Comparison of ENCODE assay signal across 8 cellular contexts in genomic region chr15:85380217-85380859, GRCh38. TPM values are rescaled to one million over a fixed set of nuclear protein-coding genes. Genes with fewer than 3 reads are reported as not detected.
DNase-seq lines count a peak whose midpoint lies in the region; ATAC-seq and TF ChIP-seq lines count a peak whose summit lies in the region.

A gene with protein sequence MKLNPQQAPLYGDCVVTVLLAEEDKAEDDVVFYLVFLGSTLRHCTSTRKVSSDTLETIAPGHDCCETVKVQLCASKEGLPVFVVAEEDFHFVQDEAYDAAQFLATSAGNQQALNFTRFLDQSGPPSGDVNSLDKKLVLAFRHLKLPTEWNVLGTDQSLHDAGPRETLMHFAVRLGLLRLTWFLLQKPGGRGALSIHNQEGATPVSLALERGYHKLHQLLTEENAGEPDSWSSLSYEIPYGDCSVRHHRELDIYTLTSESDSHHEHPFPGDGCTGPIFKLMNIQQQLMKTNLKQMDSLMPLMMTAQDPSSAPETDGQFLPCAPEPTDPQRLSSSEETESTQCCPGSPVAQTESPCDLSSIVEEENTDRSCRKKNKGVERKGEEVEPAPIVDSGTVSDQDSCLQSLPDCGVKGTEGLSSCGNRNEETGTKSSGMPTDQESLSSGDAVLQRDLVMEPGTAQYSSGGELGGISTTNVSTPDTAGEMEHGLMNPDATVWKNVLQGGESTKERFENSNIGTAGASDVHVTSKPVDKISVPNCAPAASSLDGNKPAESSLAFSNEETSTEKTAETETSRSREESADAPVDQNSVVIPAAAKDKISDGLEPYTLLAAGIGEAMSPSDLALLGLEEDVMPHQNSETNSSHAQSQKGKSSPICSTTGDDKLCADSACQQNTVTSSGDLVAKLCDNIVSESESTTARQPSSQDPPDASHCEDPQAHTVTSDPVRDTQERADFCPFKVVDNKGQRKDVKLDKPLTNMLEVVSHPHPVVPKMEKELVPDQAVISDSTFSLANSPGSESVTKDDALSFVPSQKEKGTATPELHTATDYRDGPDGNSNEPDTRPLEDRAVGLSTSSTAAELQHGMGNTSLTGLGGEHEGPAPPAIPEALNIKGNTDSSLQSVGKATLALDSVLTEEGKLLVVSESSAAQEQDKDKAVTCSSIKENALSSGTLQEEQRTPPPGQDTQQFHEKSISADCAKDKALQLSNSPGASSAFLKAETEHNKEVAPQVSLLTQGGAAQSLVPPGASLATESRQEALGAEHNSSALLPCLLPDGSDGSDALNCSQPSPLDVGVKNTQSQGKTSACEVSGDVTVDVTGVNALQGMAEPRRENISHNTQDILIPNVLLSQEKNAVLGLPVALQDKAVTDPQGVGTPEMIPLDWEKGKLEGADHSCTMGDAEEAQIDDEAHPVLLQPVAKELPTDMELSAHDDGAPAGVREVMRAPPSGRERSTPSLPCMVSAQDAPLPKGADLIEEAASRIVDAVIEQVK (N-terminal part only) (plus strand): TSS chr15:85380603. CDS start chr15:85485721, 105,118 bp downstream.

- H3K4me3 Mint-ChIP-seq in activated T-cell treated with anti-CD3 and anti-CD28 coated beads, Interleukin-2, amount 50 U/mL, for 24 hours: peak within 1 kb of the TSS; percentile 90

- peak; percentile 94 for TF ChIP-seq POLR2A in esophagus muscularis mucosa (IDR thresholded peaks at IDR 0.05; ENCODE audit: low read depth)

- TF ChIP-seq EP300 in esophagus muscularis mucosa (IDR thresholded peaks at IDR 0.05): no peak

- H3K27ac Mint-ChIP-seq in activated T-cell treated with anti-CD3 and anti-CD28 coated beads, Interleukin-2, amount 50 U/mL, for 24 hours: peak within 1 kb of the TSS; percentile 96

- 0% methylated on average over 4 of the region's 57 CpGs for WGBS in esophagus muscularis mucosa

- H3K27ac ChIP-seq in esophagus muscularis mucosa (replicated peaks in 1 of 4) (peak within 1 kb of the TSS; percentile 98 to 99 (median 98)), muscle layer of duodenum (ENCODE audit: low read length) (peak within 1 kb of the TSS; percentile 74)

- no peaks in the 10 kb centered on the region for H3K36me3 ChIP-seq in esophagus muscularis mucosa
- H3K36me3 ChIP-seq in muscle layer of duodenum (ENCODE audit: control insufficient read depth in 1 of 2, insufficient read depth in 2 of 2, low read length in 2 of 2): no peaks in the 10 kb centered on the region

- peaks cover 51% of the 10 kb centered on the region for H3K4me1 Mint-ChIP-seq in activated T-cell treated with anti-CD3 and anti-CD28 coated beads, Interleukin-2, amount 50 U/mL, for 24 hours (ENCODE audit: low read depth)

- DNase-seq in DMS79 (lab: John Stamatoyannopoulos, UW) (peak; percentile 82), KG1 (lab: John Stamatoyannopoulos, UW) (peak; percentile 95), esophagus muscularis mucosa (ENCODE audit: extremely low spot score) (peak; percentile 98)
- peak; percentile 92 for DNase-seq in activated T-cell treated with anti-CD3 and anti-CD28 coated beads, Interleukin-2, amount 50 U/mL, for 24 hours
- peak; percentile 85 for DNase-seq in stimulated activated CD8-positive, alpha-beta memory T cell treated with anti-CD3 and anti-CD28 coated beads, Interleukin-7, amount 100 ng/mL, for 24 hours (ENCODE audit: low read depth)

- no peak for TF ChIP-seq CTCF in esophagus muscularis mucosa (IDR thresholded peaks at IDR 0.05)

- no peaks in the 10 kb centered on the region for H3K9me3 ChIP-seq in esophagus muscularis mucosa
- H3K9me3 ChIP-seq in muscle layer of duodenum (ENCODE audit: control insufficient read depth in 1 of 2, low read length in 2 of 2): no peaks in the 10 kb centered on the region

- no peaks in the 10 kb centered on the region for H3K27me3 Mint-ChIP-seq in activated T-cell treated with anti-CD3 and anti-CD28 coated beads, Interleukin-2, amount 50 U/mL, for 24 hours

- H3K36me3 Mint-ChIP-seq in activated T-cell treated with anti-CD3 and anti-CD28 coated beads, Interleukin-2, amount 50 U/mL, for 24 hours (ENCODE audit: low read depth): peaks cover 9% of the 10 kb centered on the region

- ATAC-seq in GM21737 (IDR thresholded peaks at IDR 0.05; ENCODE audit: unreplicated experiment): peak; percentile 79

- H3K4me3 ChIP-seq in esophagus muscularis mucosa: peak within 1 kb of the TSS; percentile 89 to 98 (median 94)
- H3K4me3 ChIP-seq in muscle layer of duodenum (ENCODE audit: low read depth in 1 of 2, low read length in 2 of 2): peak within 1 kb of the TSS; percentile 71 to 76

- no peaks in the 10 kb centered on the region for H3K9me3 Mint-ChIP-seq in activated T-cell treated with anti-CD3 and anti-CD28 coated beads, Interleukin-2, amount 50 U/mL, for 24 hours

- H3K4me1 ChIP-seq in esophagus muscularis mucosa: peaks cover 15 to 42% (median 40%) of the 10 kb centered on the region in 4 donors
- H3K4me1 ChIP-seq in muscle layer of duodenum (ENCODE audit: control insufficient read depth in 1 of 2, insufficient read depth in 2 of 2, low read length in 2 of 2): peaks cover 5 to 12% of the 10 kb centered on the region in 2 donors

- intact Hi-C loops in esophagus muscularis mucosa (cut with DNase I): loop anchor here (5.0 kb wide), 1 partner anchor 48 kb away; no protein-coding TSS in a partner anchor

- H3K27me3 ChIP-seq in esophagus muscularis mucosa: no peaks in the 10 kb centered on the region
- H3K27me3 ChIP-seq in muscle layer of duodenum (ENCODE audit: low read depth, low read length): no peaks in the 10 kb centered on the region

TF ChIP-seq in PFSK-1, 5 proteins besides CTCF, POLR2A, EP300 and RAD21:
- no peak for TF ChIP-seq FOXP2 (optimal IDR thresholded peaks at IDR 0.05; ENCODE audit: borderline replicate concordance, extremely low read depth, extremely low read length, insufficient read depth)
- TF ChIP-seq SIN3A (IDR thresholded peaks at IDR 0.05; ENCODE audit: borderline replicate concordance, insufficient read depth, low read length): no peak
- TF ChIP-seq REST (IDR thresholded peaks at IDR 0.05; ENCODE audit: insufficient read depth in 1 of 2, low read depth in 2 of 2, low read length in 2 of 2): 0 out of 4 replicates have a peak, but pooled peaks of 1 of the 2 experiments have one; percentile 1
- TF ChIP-seq TAF1 (IDR thresholded peaks at IDR 0.05; ENCODE audit: borderline replicate concordance, insufficient read depth, low read length): no peak
- TF ChIP-seq POLR2AphosphoS5 (IDR thresholded peaks at IDR 0.05; ENCODE audit: low read depth, low read length): peak; percentile 74

RNA-seq across cellular contexts. Expression of the gene that starts here (rescaled TPM):
- 18.9 TPM for polyA plus RNA-seq in PFSK-1 (2012; ENCODE audit: insufficient read length, low read depth)
- 100 to 1,000 TPM; 232 to 323 (median 284) TPM for total RNA-seq in esophagus muscularis mucosa

Comparison
In these comparisons a context has a peak if more than half of its experiments do, and no peak if none do; other contexts are left out.
1. Peak in every context shown above with its lines: DNase-seq, ATAC-seq, H3K4me3 ChIP-seq and H3K27ac ChIP-seq.